In genomic region chr4:158322119-158322518, GRCh38 we compare ENCODE assay signal across 17 cellular contexts.
"Had no signal": no experiment of that assay in that cellular context is flagged by ENCODE, and none has a peak within 500 bp of the region (broad histone marks: within the 10 kb centered on the region; RNA-seq: fewer than 3 reads in every experiment).

No MANE protein-coding gene starts in this region.

- ATAC-seq: activated CD4-positive, CD25-positive, alpha-beta regulatory T cell treated with anti-CD3 and anti-CD28 coated beads, Interleukin-2, amount 50 U/mL, for 24 hours; gastroesophageal sphincter; heart right ventricle; left colon; sciatic nerve; stimulated activated naive CD8-positive, alpha-beta T cell treated with anti-CD3 and anti-CD28 coated beads, Interleukin-15, amount 100 ng/mL, for 72 hours had no signal

- H3K27me3 ChIP-seq: brain microvascular endothelial cell, gastroesophageal sphincter, heart right ventricle, spleen, upper lobe of left lung had no signal

- H3K4me1 ChIP-seq: gastroesophageal sphincter, heart right ventricle, spleen, upper lobe of left lung had no signal

- H3K27ac ChIP-seq: brain microvascular endothelial cell, gastroesophageal sphincter, heart right ventricle, spleen, upper lobe of left lung had no signal

- DNase-seq: activated CD4-positive, alpha-beta T cell treated with anti-CD3 and anti-CD28 coated beads, Interleukin-2, amount 50 U/mL, for 1 hour; activated CD8-positive, alpha-beta memory T cell treated with anti-CD3 and anti-CD28 coated beads for 24 hours; activated gamma-delta T cell treated with Interleukin-2 at 50 U/mL for 16 hours; activated naive CD8-positive, alpha-beta T cell treated with anti-CD3 and anti-CD28 coated beads for 36 hours; brain microvascular endothelial cell; cerebellar nuclear complex; effector CD8-positive, alpha-beta T cell; heart right ventricle; left colon; spleen; stimulated activated naive CD8-positive, alpha-beta T cell treated with anti-CD3 and anti-CD28 coated beads, Interleukin-15, amount 100 ng/mL, for 72 hours; T1000; upper lobe of left lung had no signal

- H3K36me3 ChIP-seq: brain microvascular endothelial cell, gastroesophageal sphincter, heart right ventricle, spleen, upper lobe of left lung had no signal

- H3K4me3 ChIP-seq: gastroesophageal sphincter, heart right ventricle, lung, spleen, upper lobe of left lung had no signal

- H3K9me3 ChIP-seq: heart right ventricle, upper lobe of left lung had no signal
